36 cellular contexts compared by ENCODE assay signal in genomic region chr5:161258438-161258837, GRCh38.
A peak's percentile ranks its signal among the peaks of the same experiment; 100 is the strongest.
DNase-seq lines count a peak whose midpoint lies in the region; ATAC-seq and TF ChIP-seq lines count a peak whose summit lies in the region.
"Had no signal": no experiment of that assay in that cellular context is flagged by ENCODE, and none has a peak within 500 bp of the region (broad histone marks: within the 10 kb centered on the region; RNA-seq: fewer than 3 reads in every experiment).

No MANE protein-coding gene starts in this region.

- CTCF ChIA-PET in CD8-positive, alpha-beta memory T cell (lab: Charles Lee) = no interaction called here

- H3K27ac Mint-ChIP-seq in CD8-positive, alpha-beta memory T cell = no peak overlapping the region
- H3K27ac Mint-ChIP-seq: activated CD4-positive, alpha-beta T cell treated with anti-CD3 and anti-CD28 coated beads, Interleukin-2, amount 10 ng/mL, durations not matched to agents 24 days and 14 days; activated naive CD4-positive, alpha-beta T cell treated with anti-CD3 and anti-CD28 coated beads, Interleukin-2, amount 50 U/mL, for 72 hours; CD8-positive, alpha-beta T cell; natural killer cell; stimulated activated naive CD8-positive, alpha-beta T cell treated with anti-CD3 and anti-CD28 coated beads, Interleukin-15, Interleukin-2, amounts not matched to agents 100 ng/mL and 50 ng/mL, for 24 hours had no signal

- no peaks in the 10 kb centered on the region for H3K36me3 ChIP-seq in CD8-positive, alpha-beta memory T cell (ENCODE audit: insufficient read depth, low read length)
- no peaks in the 10 kb centered on the region for H3K36me3 ChIP-seq in stomach
- H3K36me3 ChIP-seq: BE2C, gastroesophageal sphincter, lower lobe of right lung, prostate gland, right lobe of liver, SJCRH30, spleen, vagina, WERI-Rb-1 had no signal

- TF ChIP-seq POLR2A in stomach (IDR thresholded peaks at IDR 0.05) = no peak

- no peaks in the 10 kb centered on the region for H3K36me3 Mint-ChIP-seq in CD8-positive, alpha-beta memory T cell
- H3K36me3 Mint-ChIP-seq: activated naive CD4-positive, alpha-beta T cell treated with anti-CD3 and anti-CD28 coated beads, Interleukin-2, amount 50 U/mL, for 72 hours; CD8-positive, alpha-beta T cell; natural killer cell had no signal

- no peak for TF ChIP-seq EP300 in stomach (IDR thresholded peaks at IDR 0.05)

- H3K27me3 ChIP-seq in CD8-positive, alpha-beta memory T cell (ENCODE audit: insufficient read depth, low read length, poor library complexity, severe bottlenecking) = no peaks in the 10 kb centered on the region
- no peaks in the 10 kb centered on the region for H3K27me3 ChIP-seq in stomach
- H3K27me3 ChIP-seq: BE2C, gastroesophageal sphincter, hepatocyte, right lobe of liver, spleen, vagina had no signal

- H3K9me3 Mint-ChIP-seq in CD8-positive, alpha-beta memory T cell = no peaks in the 10 kb centered on the region
- H3K9me3 Mint-ChIP-seq: activated CD4-positive, alpha-beta T cell treated with anti-CD3 and anti-CD28 coated beads, Interleukin-2, amount 10 ng/mL, durations not matched to agents 24 days and 14 days; CD8-positive, alpha-beta T cell; stimulated activated naive CD8-positive, alpha-beta T cell treated with anti-CD3 and anti-CD28 coated beads, Interleukin-15, Interleukin-2, amounts not matched to agents 100 ng/mL and 50 ng/mL, for 24 hours had no signal

- DNase-seq in foreskin fibroblast (no peak), stomach (no peak)
- DNase-seq in CD8-positive, alpha-beta memory T cell = no peak
- DNase-seq: activated CD4-positive, alpha-beta T cell treated with anti-CD3 and anti-CD28 coated beads, Interleukin-2, amount 10 ng/mL, durations not matched to agents 24 days and 14 days; activated CD8-positive, alpha-beta memory T cell treated with anti-CD3 and anti-CD28 coated beads for 24 hours; activated effector memory CD4-positive, alpha-beta T cell treated with Interleukin-2 at 50 U/mL for 16 hours; activated T-cell treated with anti-CD3 and anti-CD28 coated beads for 4 hours; BE2C; CD8-positive, alpha-beta T cell; DMS 273 treated with DMSO at 0.1 percent for 48 hours; KBM-7; kidney glomerular epithelial cell; lower lobe of right lung; natural killer cell; NCI-H1092; NCI-H1694 treated with DMSO at 0.1 percent for 48 hours; NCI-H2171; nucleus accumbens; right lobe of liver; RPMI8226; SJCRH30; spleen; stimulated activated CD4-positive, alpha-beta T cell treated with anti-CD3 and anti-CD28 coated beads, Interleukin-2, amount 100 ng/mL, for 24 hours; stimulated activated CD8-positive, alpha-beta memory T cell treated with anti-CD3 and anti-CD28 coated beads, Interleukin-4, amount 100 ng/mL, for 48 hours; WERI-Rb-1 had no signal

- intact Hi-C loops in stomach (cut with DNase I; ENCODE audit: low total_unique reads) = no loop called here

- H3K27ac ChIP-seq in CD8-positive, alpha-beta memory T cell (ENCODE audit: low read depth, low read length) = no peak overlapping the region
- no peak overlapping the region for H3K27ac ChIP-seq in stomach
- H3K27ac ChIP-seq: gastroesophageal sphincter, hepatocyte, lower lobe of right lung, prostate gland, right lobe of liver, SJCRH30, spleen, vagina, WERI-Rb-1 had no signal

- no peak overlapping the region for H3K4me3 Mint-ChIP-seq in CD8-positive, alpha-beta memory T cell
- H3K4me3 Mint-ChIP-seq: activated CD4-positive, alpha-beta T cell treated with anti-CD3 and anti-CD28 coated beads, Interleukin-2, amount 10 ng/mL, durations not matched to agents 24 days and 14 days; CD8-positive, alpha-beta T cell; natural killer cell; stimulated activated naive CD8-positive, alpha-beta T cell treated with anti-CD3 and anti-CD28 coated beads, Interleukin-15, Interleukin-2, amounts not matched to agents 100 ng/mL and 50 ng/mL, for 24 hours had no signal

- H3K9me3 ChIP-seq in CD8-positive, alpha-beta memory T cell (ENCODE audit: low read length) = no peaks in the 10 kb centered on the region
- no peaks in the 10 kb centered on the region for H3K9me3 ChIP-seq in stomach
- H3K9me3 ChIP-seq: BE2C, gastroesophageal sphincter, lower lobe of right lung, prostate gland, right lobe of liver, SJCRH30, spleen, vagina had no signal

- H3K27me3 Mint-ChIP-seq in CD8-positive, alpha-beta memory T cell = no peaks in the 10 kb centered on the region
- H3K27me3 Mint-ChIP-seq: activated CD4-positive, alpha-beta T cell treated with anti-CD3 and anti-CD28 coated beads, Interleukin-2, amount 10 ng/mL, durations not matched to agents 24 days and 14 days; stimulated activated naive CD8-positive, alpha-beta T cell treated with anti-CD3 and anti-CD28 coated beads, Interleukin-15, Interleukin-2, amounts not matched to agents 100 ng/mL and 50 ng/mL, for 24 hours had no signal

- POLR2A ChIA-PET in CD8-positive, alpha-beta memory T cell (lab: Charles Lee) = no interaction called here

- ATAC-seq in GM18861 (IDR thresholded peaks at IDR 0.05; ENCODE audit: unreplicated experiment) = peak; percentile 58
- ATAC-seq in GM19452 (IDR thresholded peaks at IDR 0.05; ENCODE audit: unreplicated experiment) = peak; percentile 45
- ATAC-seq in HG02759 (IDR thresholded peaks at IDR 0.05; ENCODE audit: unreplicated experiment) = peak; percentile 46
- peak; percentile 43 for ATAC-seq in HG03571 (IDR thresholded peaks at IDR 0.05; ENCODE audit: unreplicated experiment)
- no peak for ATAC-seq in HG02798 (IDR thresholded peaks at IDR 0.05; ENCODE audit: poor library complexity, unreplicated experiment)
- ATAC-seq: activated naive CD4-positive, alpha-beta T cell treated with anti-CD3 and anti-CD28 coated beads, Interleukin-2, amount 50 U/mL, for 72 hours; CD8-positive, alpha-beta T cell; gastroesophageal sphincter; lower lobe of right lung; natural killer cell; right lobe of liver had no signal

- no peaks in the 10 kb centered on the region for H3K4me1 Mint-ChIP-seq in CD8-positive, alpha-beta memory T cell
- H3K4me1 Mint-ChIP-seq: activated CD4-positive, alpha-beta T cell treated with anti-CD3 and anti-CD28 coated beads, Interleukin-2, amount 10 ng/mL, durations not matched to agents 24 days and 14 days; natural killer cell had no signal

- TF ChIP-seq CTCF in foreskin fibroblast (IDR thresholded peaks at IDR 0.05; ENCODE audit: low read depth, low read length) (no peak), stomach (IDR thresholded peaks at IDR 0.05) (no peak)

- no peaks in the 10 kb centered on the region for H3K4me1 ChIP-seq in CD8-positive, alpha-beta memory T cell (ENCODE audit: insufficient read depth, low read length)
- H3K4me1 ChIP-seq in stomach = peaks cover 0 to 15% (median 3%) of the 10 kb centered on the region in 4 donors
- H3K4me1 ChIP-seq: BE2C, lower lobe of right lung, prostate gland, right lobe of liver, SJCRH30, spleen, vagina had no signal

- H3K4me3 ChIP-seq in foreskin fibroblast (ENCODE audit: low read depth in 1 of 2, low read length in 2 of 2) = no peak overlapping the region
- no peak overlapping the region for H3K4me3 ChIP-seq in CD8-positive, alpha-beta memory T cell (ENCODE audit: low read length)
- H3K4me3 ChIP-seq in stomach = no peak overlapping the region
- H3K4me3 ChIP-seq: gastroesophageal sphincter, hepatocyte, lower lobe of right lung, prostate gland, right lobe of liver, SJCRH30, spleen, vagina had no signal
